Comparison of ENCODE assay signal across 9 cellular contexts in genomic region chr10:128484041-128484440, GRCh38.
"Had no signal": no experiment of that assay in that cellular context is flagged by ENCODE, and none has a peak within 500 bp of the region (broad histone marks: within the 10 kb centered on the region; RNA-seq: fewer than 3 reads in every experiment).

No MANE protein-coding gene starts in this region.

- ATAC-seq: HepG2 had no signal

- H3K27ac ChIP-seq: GM23248, HL-60 had no signal

- DNase-seq: GM23248, GOT3, H9, HCEC 1CT, HFFc6, KBM-7 had no signal

- H3K9ac ChIP-seq: GM23248 had no signal

- FAIRE-seq: H54, HepG2 had no signal

- H3K4me3 ChIP-seq: GM23248 had no signal

- H2AFZ ChIP-seq: GM23248 had no signal
